9 cellular contexts compared by ENCODE assay signal in the genomic region with DNA sequence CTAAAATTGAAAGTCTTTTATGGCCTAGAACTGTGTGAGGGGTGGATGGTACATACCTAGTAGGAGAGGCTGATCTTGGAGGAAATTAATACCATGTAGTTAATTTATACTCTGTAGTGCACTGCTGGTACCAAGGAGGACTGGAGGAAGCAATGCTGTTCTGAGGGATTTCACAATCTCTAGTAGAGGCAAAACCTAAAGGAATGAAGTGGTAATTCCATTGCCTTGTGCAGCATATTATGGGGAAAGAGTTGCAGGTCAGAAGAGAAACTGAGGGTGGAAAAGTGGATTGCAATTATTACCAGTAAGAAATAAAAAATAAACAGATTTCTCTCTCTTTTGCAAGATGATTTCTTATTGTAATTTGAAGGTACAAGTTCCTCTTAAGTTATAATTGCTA. TPM values are rescaled to one million over a fixed set of nuclear protein-coding genes. Genes with fewer than 3 reads are reported as not detected.
DNase-seq lines count a peak whose midpoint lies in the region; ATAC-seq and TF ChIP-seq lines count a peak whose summit lies in the region.
"Had no signal": no experiment of that assay in that cellular context is flagged by ENCODE, and none has a peak within 500 bp of the region (broad histone marks: within the 10 kb centered on the region; RNA-seq: fewer than 3 reads in every experiment).

No MANE protein-coding gene starts in this region.

- H3K79me2 ChIP-seq in ACC112 (ENCODE audit: control insufficient read depth, insufficient read depth, low read length, unreplicated experiment), result peaks cover 70% of the 10 kb centered on the region

- H3K9me3 ChIP-seq in Panc1 (ENCODE audit: control insufficient read depth, insufficient read depth, low read depth, low read length) (no peaks in the 10 kb centered on the region), gastrocnemius medialis (no peaks in the 10 kb centered on the region)

- POLR2A ChIA-PET in Panc1 (lab: Charles Lee), result no interaction called here

- in situ Hi-C loops in Panc1 (cut with HindIII; ENCODE audit: low pct_unique_long_range_greater_than_20kb, low sequenced_read_pairs), result no loop called here
- in situ Hi-C loops in gastrocnemius medialis (cut with MboI; ENCODE audit: low sequenced_read_pairs in 4 of 4), result no loop called here

- H3K27ac ChIP-seq in ACC112 (ENCODE audit: low read depth, low read length) (no peak overlapping the region), Panc1 (ENCODE audit: low read length) (peak overlapping the region; percentile 94), gastrocnemius medialis (no peak overlapping the region)

- no peak overlapping the region for H2AFZ ChIP-seq in ACC112 (ENCODE audit: low read length, unreplicated experiment)

- CTCF ChIA-PET in Panc1 (lab: Charles Lee), result interaction anchor here (0.5 to 0.6 kb wide), 3 partner anchors 45 to 118 kb away, joined by 4 to 8 read pairs (median 5); no protein-coding TSS in a partner anchor

- H3K4me1 ChIP-seq in ACC112 (ENCODE audit: control insufficient read depth, insufficient read depth, low read length, unreplicated experiment) (peaks cover 16% of the 10 kb centered on the region), Panc1 (ENCODE audit: control insufficient read depth, insufficient read depth, low read length) (peaks cover 11% of the 10 kb centered on the region), gastrocnemius medialis (peaks cover 10 to 17% of the 10 kb centered on the region in 2 donors)

- intact Hi-C loops in Panc1 (cut with micrococcal nuclease; ENCODE audit: unreplicated experiment) (no loop called here), gastrocnemius medialis (cut with DNase I; ENCODE audit: low total_unique reads) (loop anchor here (10.0 kb wide), 1 partner anchor 1524 kb away; no protein-coding TSS in a partner anchor)

- DNase-seq in EL (peak; percentile 54), Panc1 (ENCODE audit: low read depth, low spot score) (no peak), fibroblast of peridontal ligament (ENCODE audit: extremely low read depth) (peak; percentile 69), gastrocnemius medialis (no peak)
- DNase-seq: NCI-H1092 had no signal

- TF ChIP-seq CTCF in Panc1 (IDR thresholded peaks at IDR 0.05) (no peak), gastrocnemius medialis (IDR thresholded peaks at IDR 0.05 in 4 of 5, conservative IDR thresholded peaks at IDR 0.05 in 1 of 5) (no peak)

- no peak for TF ChIP-seq POLR2A in gastrocnemius medialis (IDR thresholded peaks at IDR 0.05)

- no TSS peak for BruUV-seq in Panc1 (replicated peaks; lab: Mats Ljungman, UMichigan)

- H3K27me3 ChIP-seq in ACC112 (ENCODE audit: insufficient read depth, low read length), result no peaks in the 10 kb centered on the region
- H3K27me3 ChIP-seq in Panc1 (ENCODE audit: control insufficient read depth, insufficient read depth, low read length), result no peaks in the 10 kb centered on the region
- H3K27me3 ChIP-seq in gastrocnemius medialis, result no peaks in the 10 kb centered on the region

- ATAC-seq in Panc1, result no peak
- ATAC-seq in esophagus mucosa, result no peak
- no peak for ATAC-seq in HG03039 (IDR thresholded peaks at IDR 0.05; ENCODE audit: unreplicated experiment)
- no peak for ATAC-seq in gastrocnemius medialis
- ATAC-seq in GM21529 (IDR thresholded peaks at IDR 0.05; ENCODE audit: unreplicated experiment), result no peak

- no peaks in the 10 kb centered on the region for H3K36me3 ChIP-seq in ACC112 (ENCODE audit: insufficient read depth, low read length)
- no peaks in the 10 kb centered on the region; the same call in none of the 2 replicates for H3K36me3 ChIP-seq in Panc1 (ENCODE audit: control insufficient read depth, insufficient read depth, low read length)
- H3K36me3 ChIP-seq in gastrocnemius medialis, result no peaks in the 10 kb centered on the region

- H3K4me3 ChIP-seq in ACC112 (ENCODE audit: low read depth, low read length) (peak overlapping the region; percentile 86), Panc1 (ENCODE audit: low read depth in 2 of 2, low read length in 2 of 2) (peak overlapping the region; percentile 69 to 98), gastrocnemius medialis (no peak overlapping the region)

RNA-seq across cellular contexts. Expression of a gene that starts 2.2 kb away (rescaled TPM):
- 72.2 TPM for total RNA-seq in Panc1 (2021; ENCODE audit: unreplicated experiment)
- 52.1 TPM for polyA plus RNA-seq in Panc1 (2012; ENCODE audit: insufficient read length)
- total RNA-seq in esophagus mucosa, result 13.7 TPM
- total RNA-seq in gastrocnemius medialis, result 10 to 100 TPM in 2 of 4 donors, 1 to 10 TPM in 2; 6.2 to 17.0 (median 12.9) TPM

Comparison
In these comparisons a context has a peak if more than half of its experiments do, and no peak if none do; other contexts are left out.
1. H3K4me3 ChIP-seq: peak in ACC112 (single experiment) and Panc1 (2 of 2); none in gastrocnemius medialis (0 of 4).
2. DNase-seq: peak in EL (single experiment) and fibroblast of peridontal ligament (single experiment); none in Panc1 (single experiment) and gastrocnemius medialis (0 of 2).